Comparison of ENCODE assay signal across 8 cellular contexts in genomic region chr3:118817748-118818165, GRCh38.
DNase-seq lines count a peak whose midpoint lies in the region; ATAC-seq and TF ChIP-seq lines count a peak whose summit lies in the region.

No MANE protein-coding gene starts in this region.

- H3K9me3 ChIP-seq in NT2/D1 (ENCODE audit: insufficient read depth, low read length) (no peaks in the 10 kb centered on the region; the same call in 1 of the 2 replicates), ascending aorta (no peaks in the 10 kb centered on the region)

- DNase-seq in SIG-M5 treated with dmso at 0.1 percent for 504 hours (lab: John Stamatoyannopoulos, UW; ENCODE audit: unreplicated experiment) (peak; percentile 65), SIG-M5 (lab: John Stamatoyannopoulos, UW) (no peak), HuH-7.5 (ENCODE audit: low spot score) (peak; percentile 12), NT2/D1 (ENCODE audit: low read depth, low spot score) (peak; percentile 48), ascending aorta (ENCODE audit: low spot score in 2 of 2) (no peak), iPS DF 4.7 (ENCODE audit: extremely low read depth, low spot score) (peak; percentile 38)
- DNase-seq in stimulated activated CD4-positive, alpha-beta T cell treated with anti-CD3 and anti-CD28 coated beads, Interleukin-15, amount 100 ng/mL, for 24 hours, result peak; percentile 53

- H3K27me3 ChIP-seq in NT2/D1 (ENCODE audit: insufficient read depth, insufficient read length) (no peaks in the 10 kb centered on the region), ascending aorta (no peaks in the 10 kb centered on the region)

- H3K27ac ChIP-seq in ascending aorta, result no peak overlapping the region

- H3K4me1 ChIP-seq in NT2/D1 (ENCODE audit: insufficient read depth, insufficient read length) (no peaks in the 10 kb centered on the region), ascending aorta (no peaks in the 10 kb centered on the region)

- H3K4me3 ChIP-seq in NT2/D1 (ENCODE audit: insufficient read length, low read depth), result no peak overlapping the region
- H3K4me3 ChIP-seq in ascending aorta, result no peak overlapping the region

- TF ChIP-seq CTCF in ascending aorta (IDR thresholded peaks at IDR 0.05), result peak in 2 of 3 experiments; percentile 33 to 38

- no peak overlapping the region for H3K9ac ChIP-seq in NT2/D1 (ENCODE audit: insufficient read length, low read depth)

- peak; percentile 89 for ATAC-seq in GM21723 (IDR thresholded peaks at IDR 0.05; ENCODE audit: unreplicated experiment)

- intact Hi-C loops in ascending aorta (cut with DNase I), result no loop called here

- H3K36me3 ChIP-seq in NT2/D1 (ENCODE audit: insufficient read depth, insufficient read length, low read length) (no peaks in the 10 kb centered on the region), ascending aorta (no peaks in the 10 kb centered on the region)

Comparison
In these comparisons a context has a peak if more than half of its experiments do, and no peak if none do; other contexts are left out.
1. DNase-seq: peak in SIG-M5 treated with dmso at 0.1 percent for 504 hours (single experiment), HuH-7.5 (single experiment), NT2/D1 (single experiment), iPS DF 4.7 (single experiment) and stimulated activated CD4-positive, alpha-beta T cell treated with anti-CD3 and anti-CD28 coated beads, Interleukin-15, amount 100 ng/mL, for 24 hours (single experiment); none in SIG-M5 (single experiment) and ascending aorta (0 of 2).